ENCODE assay signal across 8 cellular contexts in genomic region chr19:55648657-55649578, GRCh38. TPM values are rescaled to one million over a fixed set of nuclear protein-coding genes. Genes with fewer than 3 reads are reported as not detected.
DNase-seq lines count a peak whose midpoint lies in the region; TF ChIP-seq lines count a peak whose summit lies in the region.

No MANE protein-coding gene starts in this region.

- no peaks in the 10 kb centered on the region; the same call in 1 of the 2 replicates for H3K36me3 ChIP-seq in SU-DHL-6 (ENCODE audit: low read length)

- H4K20me1 ChIP-seq in SU-DHL-6 (ENCODE audit: low read depth, low read length) = no peaks in the 10 kb centered on the region

- H3K4me2 ChIP-seq in SU-DHL-6 (ENCODE audit: low read depth, low read length, poor library complexity, severe bottlenecking) = peak overlapping the region; percentile 87

- peak overlapping the region; percentile 95 for H3K27ac ChIP-seq in SU-DHL-6 (ENCODE audit: low read depth, low read length)

- H3F3A ChIP-seq in SU-DHL-6 (ENCODE audit: insufficient read depth) = peaks cover 32% of the 10 kb centered on the region

- H3K4me3 ChIP-seq in GM08714 (ENCODE audit: low read length) (peak overlapping the region; percentile 69), SU-DHL-6 (ENCODE audit: insufficient read depth, low read length, poor library complexity, severe bottlenecking) (peak overlapping the region; percentile 69), fibroblast of the aortic adventitia (ENCODE audit: low read depth, low read length) (peak overlapping the region; percentile 80)

- H3K9me3 ChIP-seq in SU-DHL-6 (ENCODE audit: insufficient read depth, low read length) = no peaks in the 10 kb centered on the region

- peak overlapping the region; percentile 92 for H3K9ac ChIP-seq in SU-DHL-6 (ENCODE audit: low read length)

- peaks cover 21% of the 10 kb centered on the region for H3K79me2 ChIP-seq in SU-DHL-6 (ENCODE audit: insufficient read depth, low read length)

- no peaks in the 10 kb centered on the region for H3K9me2 ChIP-seq in SU-DHL-6 (replicated peaks; ENCODE audit: insufficient read depth, low read length)

- no peak for DNase-seq in fibroblast of the aortic adventitia (ENCODE audit: low read depth)
- peak; percentile 48 for DNase-seq in retina
- no peak for DNase-seq in stimulated activated CD4-positive, alpha-beta T cell treated with anti-CD3 and anti-CD28 coated beads, Interleukin-4, amount 100 ng/mL, for 4 hours
- DNase-seq in stimulated activated CD4-positive, alpha-beta T cell treated with anti-CD3 and anti-CD28 coated beads, Interleukin-12 subunit alpha, Interleukin-12 subunit beta, amount 100 ng/mL, for 4 hours = no peak
- DNase-seq in activated effector memory CD4-positive, alpha-beta T cell treated with Interleukin-2 at 50 U/mL for 16 hours = no peak
- DNase-seq in cortex of kidney (lab: John Stamatoyannopoulos, UW) = no peak

- H2AFZ ChIP-seq in SU-DHL-6 (ENCODE audit: low read depth, low read length, severe bottlenecking) = no peak overlapping the region

- no peaks in the 10 kb centered on the region for H3K27me3 ChIP-seq in SU-DHL-6 (ENCODE audit: low read length)

- TF ChIP-seq CTCF in SU-DHL-6 (IDR thresholded peaks at IDR 0.05; ENCODE audit: insufficient read depth, low read length, poor library complexity, severe bottlenecking) (no peak), fibroblast of the aortic adventitia (IDR thresholded peaks at IDR 0.05; ENCODE audit: insufficient read depth, low read length) (no peak)

RNA-seq across cellular contexts. Expression of gene CCDC106, which starts 0.9 kb away (rescaled TPM):
- total RNA-seq in fibroblast of the aortic adventitia (ENCODE audit: low replicate concordance) = 8.5 and 16.0 TPM in 2 replicates

RNA-seq across cellular contexts. Expression of gene ZNF581, which starts 5.5 kb away (rescaled TPM):
- 13.9 and 41.5 TPM in 2 replicates for total RNA-seq in fibroblast of the aortic adventitia (ENCODE audit: low replicate concordance)

RNA-seq across cellular contexts. Expression of gene U2AF2, which starts 5.9 kb away (rescaled TPM):
- 69.5 and 71.4 TPM in 2 replicates for total RNA-seq in fibroblast of the aortic adventitia (ENCODE audit: low replicate concordance)

RNA-seq across cellular contexts. Expression of gene ZNF580, which starts 8.1 kb away (rescaled TPM):
- 6.3 and 10.0 TPM in 2 replicates for total RNA-seq in fibroblast of the aortic adventitia (ENCODE audit: low replicate concordance)

RNA-seq across cellular contexts. Expression of gene ZNF784, which starts 24.6 kb away (rescaled TPM):
- 2.8 and 4.8 TPM in 2 replicates for total RNA-seq in fibroblast of the aortic adventitia (ENCODE audit: low replicate concordance)
